In genomic region chr3:194095464-194095863, GRCh38 we compare ENCODE assay signal across 9 cellular contexts. TPM values are rescaled to one million over a fixed set of nuclear protein-coding genes. Genes with fewer than 3 reads are reported as not detected.
DNase-seq lines count a peak whose midpoint lies in the region; ATAC-seq, FAIRE-seq and TF ChIP-seq lines count a peak whose summit lies in the region.
"Had no signal": no experiment of that assay in that cellular context is flagged by ENCODE, and none has a peak within 500 bp of the region (broad histone marks: within the 10 kb centered on the region; RNA-seq: fewer than 3 reads in every experiment).

No MANE protein-coding gene starts in this region.

- TF ChIP-seq EP300 in HepG2 (IDR thresholded peaks at IDR 0.05; ENCODE audit: low read depth in 2 of 2, low read length in 2 of 2) = no peak
- TF ChIP-seq EP300 in HepG2 (CRISPR knock-in tag; IDR thresholded peaks at IDR 0.05; ENCODE audit: borderline replicate concordance) = no peak

- H2AFZ ChIP-seq in HepG2 (ENCODE audit: low read length) = no peak overlapping the region

- H3K4me2 ChIP-seq in HepG2 (ENCODE audit: low read depth, low read length) = peak overlapping the region; percentile 21; the same call in 1 of the 2 replicates

- no peaks in the 10 kb centered on the region for H3K9me3 ChIP-seq in HepG2 (ENCODE audit: low read length)

- no peak for TF ChIP-seq POLR2A in HepG2 (IDR thresholded peaks at IDR 0.05; ENCODE audit: insufficient read depth in 1 of 2, low read depth in 2 of 2, low read length in 2 of 2)

- H3K27ac ChIP-seq in HepG2 (ENCODE audit: extremely low read length, insufficient read depth, low read length) = no peak overlapping the region

- intact Hi-C loops in HepG2 (cut with micrococcal nuclease; ENCODE audit: unreplicated experiment) = no loop called here

- H3K27me3 ChIP-seq in HepG2 (ENCODE audit: control insufficient read depth in 1 of 2, insufficient read depth in 2 of 2, low read length in 2 of 2) = no peaks in the 10 kb centered on the region

- H4K20me1 ChIP-seq in HepG2 (ENCODE audit: insufficient read depth, low read length) = no peaks in the 10 kb centered on the region

- H3K4me3 ChIP-seq in HepG2 (replicated peaks in 1 of 3; ENCODE audit: insufficient read depth in 1 of 3, low read depth in 2 of 3, low read length in 3 of 3) = no peak overlapping the region

- no peak for FAIRE-seq in HepG2 (lab: Jason Lieb, UNC)

- 20% methylated on average over 1 of the region's 4 CpGs for WGBS in HepG2 (ENCODE audit: low lambda C conversion rate)

- peaks cover 44% of the 10 kb centered on the region for H3K4me1 ChIP-seq in HepG2 (ENCODE audit: insufficient read depth, low read length)

- peak; percentile 77 for DNase-seq in COLO668 (lab: John Stamatoyannopoulos, UW; ENCODE audit: unreplicated experiment)
- DNase-seq in NCI-H128 (lab: John Stamatoyannopoulos, UW; ENCODE audit: unreplicated experiment) = peak; percentile 29
- peak; percentile 32 for DNase-seq in SW480 (ENCODE audit: low spot score)
- DNase-seq in HepG2 (ENCODE audit: low spot score) = peak; percentile 61
- no peak for DNase-seq in medulla oblongata (ENCODE audit: extremely low spot score)
- DNase-seq in stimulated activated CD4-positive, alpha-beta T cell treated with anti-CD3 and anti-CD28 coated beads, Interleukin-2, amount 100 ng/mL, for 24 hours = no peak
- DNase-seq in NCI-H526 treated with DMSO at 0.1 percent for 48 hours (lab: John Stamatoyannopoulos, UW) = no peak
- DNase-seq: erythroblast had no signal

- no peak overlapping the region for H3K9ac ChIP-seq in HepG2 (ENCODE audit: insufficient read depth, low read depth, low read length)

- CTCF ChIA-PET in HepG2 (lab: Yijun Ruan, JAX; ENCODE audit: low intra/inter-chr PET ratio, low total read pairs) = no interaction called here

- TF ChIP-seq CTCF in HepG2 (CRISPR knock-in tag; IDR thresholded peaks at IDR 0.05) = 0 out of 2 replicates have a peak, but pooled peaks have one; percentile 16

- ATAC-seq in HepG2 = peak; percentile 58
- ATAC-seq in GM18868 (IDR thresholded peaks at IDR 0.05; ENCODE audit: unreplicated experiment) = no peak

- in situ Hi-C loops in HepG2 (cut with HindIII; ENCODE audit: extremely low pct_ligation_motif_present, low pct_unique_long_range_greater_than_20kb) = no loop called here

- no peaks in the 10 kb centered on the region for H3K79me2 ChIP-seq in HepG2 (ENCODE audit: insufficient read depth, low read length)

- H3K36me3 ChIP-seq in HepG2 (replicated peaks in 1 of 2; ENCODE audit: control insufficient read depth in 1 of 2, insufficient read depth in 2 of 2, low read length in 2 of 2) = no peaks in the 10 kb centered on the region

- no TSS peak for BruUV-seq in HepG2 (replicated peaks; lab: Mats Ljungman, UMichigan)

- POLR2A ChIA-PET in HepG2 (lab: Yijun Ruan, JAX) = no interaction called here

- TF ChIP-seq RAD21 in HepG2 (CRISPR knock-in tag; IDR thresholded peaks at IDR 0.05) = no peak

TF ChIP-seq in HepG2, 621 proteins besides CTCF, POLR2A, EP300 and RAD21 (continues in another document):
- TF ChIP-seq ATF3 (CRISPR knock-in tag; IDR thresholded peaks at IDR 0.05) (no peak), FOXK2 (IDR thresholded peaks at IDR 0.05) (no peak), ETV5 (CRISPR knock-in tag; IDR thresholded peaks at IDR 0.05; ENCODE audit: borderline replicate concordance) (peak; percentile 15; the same call in 1 of the 2 replicates), HMG20A (CRISPR knock-in tag; IDR thresholded peaks at IDR 0.05; ENCODE audit: borderline replicate concordance) (no peak), ZNF782 (CRISPR knock-in tag; IDR thresholded peaks at IDR 0.05; ENCODE audit: borderline replicate concordance) (no peak), MTERF4 (CRISPR knock-in tag; IDR thresholded peaks at IDR 0.05) (no peak), ZFP91 (CRISPR knock-in tag; IDR thresholded peaks at IDR 0.05; ENCODE audit: borderline replicate concordance) (0 out of 2 replicates have a peak, but pooled peaks have one; percentile 14), ZBTB34 (CRISPR knock-in tag; IDR thresholded peaks at IDR 0.05) (no peak), AHR (CRISPR knock-in tag; IDR thresholded peaks at IDR 0.05) (no peak), ZNF331 (CRISPR knock-in tag; IDR thresholded peaks at IDR 0.05) (no peak), PATZ1 (CRISPR knock-in tag; IDR thresholded peaks at IDR 0.05) (no peak), GABPB1 (CRISPR knock-in tag; IDR thresholded peaks at IDR 0.05) (peak; percentile 62), ZNF143 (CRISPR knock-in tag; IDR thresholded peaks at IDR 0.05) (no peak)

RNA-seq across cellular contexts. Expression of gene HES1, which starts 40.5 kb away (rescaled TPM):
- total RNA-seq in HepG2 (2016; rRNA removed; fragmentation: Illumina TruSeq; extraction: Trizol) = 15.0 and 19.8 TPM in 2 replicates
- 16.2 and 16.8 TPM in 2 replicates for total RNA-seq in HepG2 (2016; cell fraction: cytosol; rRNA removed; fragmentation: Illumina TruSeq; extraction: Trizol; ENCODE audit: low read depth)
- 14.9 and 18.9 TPM in 2 replicates for total RNA-seq in HepG2 (2016; cell fraction: insoluble cytoplasmic fraction; rRNA removed; fragmentation: Illumina TruSeq; extraction: Trizol)
- total RNA-seq in HepG2 (2016; cell fraction: membrane; rRNA removed; fragmentation: Illumina TruSeq; extraction: Trizol) = 17.2 and 18.1 TPM in 2 replicates
- 20.8 and 25.5 TPM in 2 replicates for total RNA-seq in HepG2 (2016; cell fraction: nucleus; rRNA removed; fragmentation: Illumina TruSeq; extraction: Trizol)
- 15.4 and 16.6 TPM in 2 replicates for polyA plus RNA-seq in HepG2 (2011; rRNA removed)
- 13.8 and 15.8 TPM in 2 replicates for polyA plus RNA-seq in HepG2 (2011; cell fraction: cytosol; rRNA removed)
- 27.8 and 33.4 TPM in 2 replicates for polyA plus RNA-seq in HepG2 (2011; cell fraction: nucleus; rRNA removed)
- polyA plus RNA-seq in HepG2 (2012) = 20.4 and 25.8 TPM in 2 replicates
- 3.5 and 4.3 TPM in 2 replicates for polyA plus RNA-seq in HepG2 (2016; cell fraction: cytosol; fragmentation: Illumina TruSeq; extraction: Trizol; ENCODE audit: low read depth)
- 14.5 and 15.2 TPM in 2 replicates for polyA plus RNA-seq in HepG2 (2016; cell fraction: insoluble cytoplasmic fraction; fragmentation: Illumina TruSeq; extraction: Trizol; ENCODE audit: low read depth)
- 4.3 and 4.5 TPM in 2 replicates for polyA plus RNA-seq in HepG2 (2016; cell fraction: membrane; fragmentation: Illumina TruSeq; extraction: Trizol; ENCODE audit: low read depth)
- polyA plus RNA-seq in HepG2 (2016; cell fraction: nucleus; fragmentation: Illumina TruSeq; extraction: Trizol; ENCODE audit: insufficient read depth, low read depth) = 31.4 and 34.9 TPM in 2 replicates
- 4.8 and 36.7 TPM in 2 replicates for polyA minus RNA-seq in HepG2 (2011; rRNA and poly(A)+ RNA removed; ENCODE audit: low replicate concordance)
- polyA minus RNA-seq in HepG2 (2011; cell fraction: cytosol; rRNA and poly(A)+ RNA removed) = 37.8 and 44.8 TPM in 2 replicates
- 45.6 and 54.7 TPM in 2 replicates for polyA minus RNA-seq in HepG2 (2011; cell fraction: nucleus; rRNA and poly(A)+ RNA removed)

Comparison
In these comparisons a context has a peak if more than half of its experiments do, and no peak if none do; other contexts are left out.
1. DNase-seq: peak in COLO668 (single experiment), NCI-H128 (single experiment), SW480 (single experiment) and HepG2 (single experiment); none in medulla oblongata (single experiment), stimulated activated CD4-positive, alpha-beta T cell treated with anti-CD3 and anti-CD28 coated beads, Interleukin-2, amount 100 ng/mL, for 24 hours (0 of 2) and NCI-H526 treated with DMSO at 0.1 percent for 48 hours (single experiment).